In the genomic region with DNA sequence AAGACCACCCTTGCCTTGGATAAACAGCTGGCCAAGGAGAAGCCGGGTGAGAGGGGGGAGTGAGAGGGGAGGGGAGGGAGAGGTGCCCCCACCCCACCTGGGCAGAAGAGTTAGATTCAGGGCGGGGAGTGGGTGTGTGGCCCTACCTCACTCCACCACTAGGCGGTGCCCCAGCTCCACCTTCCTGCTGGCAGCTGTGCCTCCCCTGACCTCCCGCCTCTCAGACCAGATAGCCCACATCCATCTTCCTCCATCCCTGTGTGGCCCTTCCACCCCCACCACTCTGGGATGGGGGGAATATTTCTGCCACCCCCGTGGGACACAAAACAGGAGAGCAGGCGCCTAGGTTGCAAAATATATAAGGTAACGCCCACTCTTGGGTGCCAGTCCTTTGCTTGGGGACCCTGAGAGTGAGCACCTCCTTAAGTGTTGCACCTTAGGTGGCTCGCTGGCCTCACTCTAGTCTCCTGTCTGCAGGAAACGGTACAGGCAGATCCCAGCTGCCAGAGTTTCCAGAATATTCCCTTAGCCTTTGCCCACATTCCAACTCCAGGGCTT, we compare ENCODE assay signal across 8 cellular contexts. TPM values are rescaled to one million over a fixed set of nuclear protein-coding genes. Genes with fewer than 3 reads are reported as not detected.
DNase-seq lines count a peak whose midpoint lies in the region; ATAC-seq, FAIRE-seq and TF ChIP-seq lines count a peak whose summit lies in the region.

No MANE protein-coding gene starts in this region.

- TF ChIP-seq CTCF in Calu3 (IDR thresholded peaks at IDR 0.05; ENCODE audit: unreplicated experiment) (peak; percentile 96), brain microvascular endothelial cell (IDR thresholded peaks at IDR 0.05; ENCODE audit: low read depth, low read length, missing control alignments) (peak; percentile 90)

- ATAC-seq in HG02678 (IDR thresholded peaks at IDR 0.05; ENCODE audit: unreplicated experiment): no peak

- H3K27me3 ChIP-seq in brain microvascular endothelial cell (replicated peaks): no peaks in the 10 kb centered on the region

- peaks cover 45% of the 10 kb centered on the region for H3K36me3 ChIP-seq in brain microvascular endothelial cell (replicated peaks)

- intact Hi-C loops in Calu3 (cut with micrococcal nuclease; ENCODE audit: unreplicated experiment): loop anchor here (1.0 to 2.0 kb wide), 2 partner anchors 91 to 184 kb away; a partner anchor contains a TSS

- peaks cover 32% of the 10 kb centered on the region for H3K36me3 Mint-ChIP-seq in Calu3 (ENCODE audit: insufficient read depth, unreplicated experiment)

- no peaks in the 10 kb centered on the region for H3K9me3 Mint-ChIP-seq in Calu3 (ENCODE audit: low read depth, unreplicated experiment)

- H3K27ac Mint-ChIP-seq in Calu3 (ENCODE audit: unreplicated experiment): no peak overlapping the region

- BruUV-seq in Calu3 (replicated peaks; lab: Mats Ljungman, UMichigan): no TSS peak

- no peak for FAIRE-seq in RCC 7860 (lab: Jason Lieb, UNC)

- DNase-seq in Calu3 (peak; percentile 78), HUDEP-2 (lab: John Stamatoyannopoulos, UW; ENCODE audit: unreplicated experiment in 76 of 76) (peak in 52 of 76 experiments; percentile 9 to 74 (median 46)), T-helper 9 cell (peak; percentile 50), brain microvascular endothelial cell (no peak), kidney tubule cell (ENCODE audit: low spot score) (peak; percentile 49), RCC 7860 (ENCODE audit: low spot score) (no peak)
- peak; percentile 32 for DNase-seq in stimulated activated CD8-positive, alpha-beta memory T cell treated with anti-CD3 and anti-CD28 coated beads, Interleukin-7, amount 100 ng/mL, for 24 hours (ENCODE audit: low read depth)

- no peak overlapping the region for H3K27ac ChIP-seq in brain microvascular endothelial cell

- in situ Hi-C loops in brain microvascular endothelial cell (cut with HindIII; ENCODE audit: low pct_ligation_motif_present, low sequenced_read_pairs): no loop called here

- CTCF ChIA-PET in Calu3 (lab: Charles Lee): interaction anchor here (0.6 to 5.4 kb wide), 5 partner anchors 184 to 351 kb away, joined by 4 to 44 read pairs (median 4); a partner anchor contains a TSS

- no peaks in the 10 kb centered on the region for H3K27me3 Mint-ChIP-seq in Calu3 (ENCODE audit: unreplicated experiment)

- H3K4me3 Mint-ChIP-seq in Calu3 (ENCODE audit: low read depth, unreplicated experiment): no peak overlapping the region

- H3K4me1 Mint-ChIP-seq in Calu3 (ENCODE audit: low read depth, unreplicated experiment): no peaks in the 10 kb centered on the region

- H3K4me3 ChIP-seq in brain microvascular endothelial cell (ENCODE audit: low read depth, low read length): no peak overlapping the region

RNA-seq across cellular contexts. Expression of a gene that starts 13.8 kb away (rescaled TPM):
- 52.3 and 71.5 TPM in 2 replicates for total RNA-seq in Calu3 (2022)

RNA-seq across cellular contexts. Expression of a gene that starts 45.9 kb away (rescaled TPM):
- 193 and 222 TPM in 2 replicates for total RNA-seq in Calu3 (2022)

Comparison
In these comparisons a context has a peak if more than half of its experiments do, and no peak if none do; other contexts are left out.
1. DNase-seq: peak in Calu3 (single experiment), HUDEP-2 (52 of 76), T-helper 9 cell (single experiment), kidney tubule cell (single experiment) and stimulated activated CD8-positive, alpha-beta memory T cell treated with anti-CD3 and anti-CD28 coated beads, Interleukin-7, amount 100 ng/mL, for 24 hours (single experiment); none in brain microvascular endothelial cell (single experiment) and RCC 7860 (single experiment).